Comparison of ENCODE assay signal across 1 cellular context in the genomic region with DNA sequence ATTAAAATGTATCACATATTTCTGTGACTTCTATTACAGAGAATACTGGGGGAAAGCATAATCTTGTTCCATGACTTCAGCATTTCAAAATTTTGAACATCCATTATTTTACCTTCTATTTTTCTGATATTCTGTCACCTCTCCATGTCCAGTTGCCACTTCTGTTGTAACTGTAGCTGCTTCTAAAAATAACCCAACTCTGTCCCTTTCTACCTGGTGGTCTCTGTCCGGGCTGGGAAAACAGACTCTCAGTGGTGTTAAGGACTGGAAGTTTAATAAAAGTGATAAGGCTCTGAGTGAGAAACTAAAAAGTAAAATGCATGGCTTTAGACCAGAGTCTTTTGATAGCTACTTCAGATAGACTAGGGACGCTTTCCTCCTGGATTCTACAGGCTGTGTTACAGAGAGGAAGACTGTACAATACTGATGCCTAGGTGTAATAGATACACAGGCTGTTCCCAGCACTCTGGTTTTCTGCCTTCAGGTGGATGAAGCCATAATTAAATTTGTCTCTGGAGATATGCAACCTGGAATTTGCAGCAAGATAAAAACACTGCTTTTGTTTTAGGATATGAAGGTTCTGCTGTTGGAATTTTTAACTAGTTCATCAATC.
TF ChIP-seq lines count a peak whose summit lies in the region.

No MANE protein-coding gene starts in this region.

TF ChIP-seq in endothelial cell of umbilical vein, 7 proteins besides CTCF, POLR2A, EP300 and RAD21 (continued from another document):
- TF ChIP-seq MAX (IDR thresholded peaks at IDR 0.05; ENCODE audit: insufficient read depth, insufficient read length) (no peak), POLR2AphosphoS5 (IDR thresholded peaks at IDR 0.05; ENCODE audit: insufficient read depth, low read depth, low read length) (no peak), EZH2 (IDR thresholded peaks at IDR 0.05; ENCODE audit: borderline replicate concordance, low read depth, low read length, severe bottlenecking) (no peak), FOS (IDR thresholded peaks at IDR 0.05; ENCODE audit: borderline replicate concordance, insufficient read depth, low read length) (no peak), JUN (IDR thresholded peaks at IDR 0.05; ENCODE audit: borderline replicate concordance, insufficient read depth, insufficient read length, low read depth) (no peak)
